In the genomic region with DNA sequence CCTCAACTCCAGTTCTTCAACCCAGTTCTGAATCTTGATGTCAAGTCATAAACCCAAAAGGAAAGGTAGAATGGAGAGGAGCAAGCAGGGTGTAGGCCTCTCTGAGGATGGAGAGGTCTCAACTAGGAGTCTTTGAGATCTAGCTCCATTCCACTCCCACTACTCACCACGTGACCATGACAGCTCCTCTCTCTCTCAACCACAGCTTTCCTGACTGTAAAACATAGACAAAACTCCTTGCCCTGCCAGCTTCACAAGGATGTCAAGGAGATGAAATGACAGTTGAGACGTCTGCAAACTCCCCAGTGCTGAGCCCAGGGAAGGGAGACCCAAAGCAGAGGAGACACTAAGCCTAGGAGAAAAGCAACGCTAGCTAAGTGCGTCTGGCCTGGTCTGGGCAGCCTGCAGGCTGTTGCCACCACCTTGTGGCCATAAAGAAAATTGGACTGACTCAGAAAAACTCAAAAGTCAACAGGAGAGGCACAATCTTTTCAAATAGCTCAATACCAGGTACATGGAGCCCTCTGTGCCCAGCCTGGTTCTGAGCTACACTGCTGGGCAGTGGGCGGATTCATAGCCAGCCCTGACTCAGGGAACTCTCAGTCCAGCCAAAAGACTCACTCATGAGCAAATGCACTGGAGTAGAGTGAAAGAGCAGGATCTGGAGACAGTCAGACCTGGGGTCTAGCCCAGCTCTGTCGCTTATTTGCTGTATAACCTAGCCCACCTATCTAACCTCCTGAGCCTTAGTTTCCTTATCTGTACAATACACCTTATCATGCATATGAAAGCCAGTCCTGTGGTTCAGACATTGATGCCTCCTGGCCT, we compare ENCODE assay signal across 8 cellular contexts. TPM values are rescaled to one million over a fixed set of nuclear protein-coding genes. Genes with fewer than 3 reads are reported as not detected.
DNase-seq lines count a peak whose midpoint lies in the region; ATAC-seq, FAIRE-seq and TF ChIP-seq lines count a peak whose summit lies in the region.

No MANE protein-coding gene starts in this region.

- peak; percentile 76 to 81 for TF ChIP-seq CTCF in fibroblast of lung (conservative IDR thresholded peaks at IDR 0.05 in 1 of 2, IDR thresholded peaks at IDR 0.05 in 1 of 2; ENCODE audit: low read depth in 1 of 2, low read length in 2 of 2)
- peak; percentile 79 for TF ChIP-seq CTCF in nephron progenitor cell (IDR thresholded peaks at IDR 0.05)

- H4K20me1 ChIP-seq in fibroblast of lung (ENCODE audit: control insufficient read depth, extremely low read depth, insufficient read depth, low read length), result no peaks in the 10 kb centered on the region

- ATAC-seq in activated CD8-positive, alpha-beta T cell treated with anti-CD3 and anti-CD28 coated beads, Interleukin-2, amount 10 ng/mL, durations not matched to agents 7 days and 5 days, result peak; percentile 28
- no peak for ATAC-seq in HG03342 (IDR thresholded peaks at IDR 0.05; ENCODE audit: unreplicated experiment)

- H2AFZ ChIP-seq in fibroblast of lung (ENCODE audit: low read length), result peak overlapping the region; percentile 48

- H3K36me3 Mint-ChIP-seq in activated CD8-positive, alpha-beta T cell treated with anti-CD3 and anti-CD28 coated beads, Interleukin-2, amount 10 ng/mL, durations not matched to agents 7 days and 5 days (ENCODE audit: low read depth), result peaks cover 20% of the 10 kb centered on the region
- peaks cover 8% of the 10 kb centered on the region for H3K36me3 Mint-ChIP-seq in nephron progenitor cell (ENCODE audit: low read depth)

- H3K4me1 Mint-ChIP-seq in activated CD8-positive, alpha-beta T cell treated with anti-CD3 and anti-CD28 coated beads, Interleukin-2, amount 10 ng/mL, durations not matched to agents 7 days and 5 days (ENCODE audit: low read depth), result peaks cover 51% of the 10 kb centered on the region
- H3K4me1 Mint-ChIP-seq in nephron progenitor cell, result peaks cover 54% of the 10 kb centered on the region

- H3K27me3 ChIP-seq in fibroblast of lung (ENCODE audit: control insufficient read depth, insufficient read depth, low read length), result no peaks in the 10 kb centered on the region

- no peaks in the 10 kb centered on the region for H3K9me3 ChIP-seq in fibroblast of lung (ENCODE audit: control insufficient read depth, insufficient read depth, low read depth, low read length)

- DNase-seq in Ammon's horn (ENCODE audit: low spot score) (peak; percentile 86), GM12892 (ENCODE audit: insufficient read length) (no peak), NCI-H446 (lab: John Stamatoyannopoulos, UW) (peak; percentile 65 to 75), fibroblast of lung (ENCODE audit: low read depth in 2 of 2) (peak; percentile 49 to 67), nephron progenitor cell (peak; percentile 25), cortex of kidney (lab: John Stamatoyannopoulos, UW) (no peak)
- DNase-seq in activated CD8-positive, alpha-beta T cell treated with anti-CD3 and anti-CD28 coated beads, Interleukin-2, amount 10 ng/mL, durations not matched to agents 7 days and 5 days, result peak; percentile 60

- peaks cover 3% of the 10 kb centered on the region for H3K79me2 ChIP-seq in fibroblast of lung (ENCODE audit: control insufficient read depth, insufficient read depth, low read length)

- peaks cover 2% of the 10 kb centered on the region for H3K4me1 ChIP-seq in fibroblast of lung (ENCODE audit: control insufficient read depth, extremely low read depth, insufficient read depth, low read length)

- H3K9me3 Mint-ChIP-seq in activated CD8-positive, alpha-beta T cell treated with anti-CD3 and anti-CD28 coated beads, Interleukin-2, amount 10 ng/mL, durations not matched to agents 7 days and 5 days (ENCODE audit: insufficient read depth), result no peaks in the 10 kb centered on the region
- H3K9me3 Mint-ChIP-seq in nephron progenitor cell, result no peaks in the 10 kb centered on the region

- peak overlapping the region; percentile 53 for H3K27ac Mint-ChIP-seq in activated CD8-positive, alpha-beta T cell treated with anti-CD3 and anti-CD28 coated beads, Interleukin-2, amount 10 ng/mL, durations not matched to agents 7 days and 5 days
- H3K27ac Mint-ChIP-seq in nephron progenitor cell, result no peak overlapping the region

- H3K27ac ChIP-seq in fibroblast of lung (ENCODE audit: insufficient read depth, low read length), result no peak overlapping the region

- H3K36me3 ChIP-seq in fibroblast of lung (ENCODE audit: control insufficient read depth, insufficient read depth, low read length), result peaks cover 5% of the 10 kb centered on the region

- H3K4me3 Mint-ChIP-seq in activated CD8-positive, alpha-beta T cell treated with anti-CD3 and anti-CD28 coated beads, Interleukin-2, amount 10 ng/mL, durations not matched to agents 7 days and 5 days, result no peak overlapping the region
- H3K4me3 Mint-ChIP-seq in nephron progenitor cell, result no peak overlapping the region

- CTCF ChIA-PET in activated CD8-positive, alpha-beta T cell treated with anti-CD3 and anti-CD28 coated beads, Interleukin-2, amount 10 ng/mL, durations not matched to agents 7 days and 5 days (lab: Charles Lee), result interaction anchor here (0.5 to 8.5 kb wide), 91 partner anchors 10 to 631 kb away, joined by 3 to 163 read pairs (median 6); a partner anchor contains a TSS

- FAIRE-seq in GM12892 (lab: Jason Lieb, UNC), result peak; percentile 86

- H3K4me3 ChIP-seq in fibroblast of lung (replicated peaks in 1 of 4; ENCODE audit: control extremely low read depth in 1 of 4, insufficient read depth in 1 of 4, low read depth in 3 of 4, low read length in 4 of 4), result no peak overlapping the region

- H3K4me2 ChIP-seq in fibroblast of lung (ENCODE audit: extremely low read depth, insufficient read depth, low read length), result no peak overlapping the region

- no peaks in the 10 kb centered on the region for H3K27me3 Mint-ChIP-seq in activated CD8-positive, alpha-beta T cell treated with anti-CD3 and anti-CD28 coated beads, Interleukin-2, amount 10 ng/mL, durations not matched to agents 7 days and 5 days (ENCODE audit: low read depth)
- H3K27me3 Mint-ChIP-seq in nephron progenitor cell (ENCODE audit: low read depth, poor library complexity), result peaks cover 4% of the 10 kb centered on the region

- H3K9ac ChIP-seq in fibroblast of lung (ENCODE audit: insufficient read depth, low read length), result no peak overlapping the region

- no peak for TF ChIP-seq POLR2A in GM12892 (IDR thresholded peaks at IDR 0.05; ENCODE audit: low read depth, low read length)

- POLR2A ChIA-PET in activated CD8-positive, alpha-beta T cell treated with anti-CD3 and anti-CD28 coated beads, Interleukin-2, amount 10 ng/mL, durations not matched to agents 7 days and 5 days (lab: Charles Lee), result interaction anchor here (0.5 to 1.6 kb wide), 6 partner anchors 11 to 318 kb away, joined by 3 to 6 read pairs (median 4); a partner anchor contains a TSS

RNA-seq across cellular contexts. Expression of a gene that starts 3.4 kb away (rescaled TPM):
- 15.5 TPM for polyA plus RNA-seq in GM12892 (2012; ENCODE audit: missing spikeins)
- total RNA-seq in activated CD8-positive, alpha-beta T cell treated with anti-CD3 and anti-CD28 coated beads, Interleukin-2, amount 10 ng/mL, durations not matched to agents 7 days and 5 days, result 10 to 100 TPM; 26.4 to 26.8 TPM
- 22.3 and 34.2 TPM in 2 replicates for total RNA-seq in fibroblast of lung
- 14.9 and 26.7 TPM in 2 replicates for polyA plus RNA-seq in fibroblast of lung
- 14.3 and 24.6 TPM in 2 replicates for polyA plus RNA-seq in fibroblast of lung (2012)
- polyA minus RNA-seq in fibroblast of lung (ENCODE audit: low replicate concordance), result 47.5 and 101 TPM in 2 replicates

Comparison
In these comparisons a context has a peak if more than half of its experiments do, and no peak if none do; other contexts are left out.
1. DNase-seq: peak in Ammon's horn (single experiment), NCI-H446 (2 of 2), activated CD8-positive, alpha-beta T cell treated with anti-CD3 and anti-CD28 coated beads, Interleukin-2, amount 10 ng/mL, durations not matched to agents 7 days and 5 days (single experiment), fibroblast of lung (2 of 2) and nephron progenitor cell (single experiment); none in GM12892 (single experiment) and cortex of kidney (single experiment).